ENCODE assay signal across 17 cellular contexts in the genomic region with DNA sequence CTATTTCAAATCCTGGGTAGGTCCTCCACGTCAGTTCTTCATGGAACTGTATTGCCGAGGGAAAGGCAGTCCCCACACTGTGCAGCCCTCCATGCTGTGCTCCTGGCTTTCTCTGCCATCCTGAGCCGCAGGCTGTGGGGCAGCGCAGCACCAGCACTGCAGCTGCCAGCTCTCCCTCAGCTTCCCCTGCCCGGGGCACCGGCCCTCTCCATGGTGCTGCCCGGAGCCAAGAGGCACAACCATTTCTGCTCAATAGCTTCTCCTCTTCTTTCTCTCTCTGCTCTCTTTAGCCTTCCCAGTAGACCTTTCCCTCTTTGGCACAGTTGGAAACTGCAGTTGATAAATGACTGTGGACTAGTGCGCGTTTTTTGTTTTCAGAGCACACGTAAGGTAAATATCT. TPM values are rescaled to one million over a fixed set of nuclear protein-coding genes. Genes with fewer than 3 reads are reported as not detected.
DNase-seq lines count a peak whose midpoint lies in the region; ATAC-seq, FAIRE-seq and TF ChIP-seq lines count a peak whose summit lies in the region.
"Had no signal": no experiment of that assay in that cellular context is flagged by ENCODE, and none has a peak within 500 bp of the region (broad histone marks: within the 10 kb centered on the region; RNA-seq: fewer than 3 reads in every experiment).

No MANE protein-coding gene starts in this region.

- peak; percentile 52 for ATAC-seq in body of pancreas
- ATAC-seq in HepG2 = 0 out of 3 replicates have a peak, but pooled peaks have one; percentile 6
- no peak for ATAC-seq in GM18868 (IDR thresholded peaks at IDR 0.05; ENCODE audit: unreplicated experiment)
- ATAC-seq: naive thymus-derived CD4-positive, alpha-beta T cell had no signal

- no peak overlapping the region for H2AK5ac ChIP-seq in mesenchymal stem cell (ENCODE audit: low read length, severe bottlenecking)

- no peaks in the 10 kb centered on the region for H3K27me3 ChIP-seq in body of pancreas
- no peaks in the 10 kb centered on the region for H3K27me3 ChIP-seq in HepG2 (ENCODE audit: control insufficient read depth in 1 of 2, insufficient read depth in 2 of 2, low read length in 2 of 2)
- no peaks in the 10 kb centered on the region for H3K27me3 ChIP-seq in mesenchymal stem cell (ENCODE audit: control insufficient read depth in 1 of 2, insufficient read depth in 1 of 2, low read length in 2 of 2)
- H3K27me3 ChIP-seq: transverse colon had no signal

- CTCF ChIA-PET in HepG2 (lab: Yijun Ruan, JAX; ENCODE audit: low intra/inter-chr PET ratio, low total read pairs) = no interaction called here

- H3K9me3 Mint-ChIP-seq in activated CD4-positive, alpha-beta T cell treated with anti-CD3 and anti-CD28 coated beads, Interleukin-2, amount 10 ng/mL, durations not matched to agents 24 days and 14 days = no peaks in the 10 kb centered on the region
- H3K9me3 Mint-ChIP-seq: activated T-helper 2 cell treated with anti-CD3 and anti-CD28 coated beads, Interferon-gamma antibody, Interleukin-2, Interleukin-4, amounts not matched to agents 10 μg/mL and 5 μg/mL and 100 μg/mL, durations not matched to agents 14 hours and 24 hours and 36 hours; IgD-negative memory B cell; naive thymus-derived CD4-positive, alpha-beta T cell had no signal

- H3K4me2 ChIP-seq in HepG2 (ENCODE audit: low read depth, low read length) = no peak overlapping the region
- no peak overlapping the region for H3K4me2 ChIP-seq in mesenchymal stem cell (ENCODE audit: low read length, poor library complexity, severe bottlenecking)

- peaks cover 8% of the 10 kb centered on the region for H3K79me1 ChIP-seq in mesenchymal stem cell (replicated peaks; ENCODE audit: low read length, poor library complexity, severe bottlenecking)

- BruUV-seq in HepG2 (replicated peaks; lab: Mats Ljungman, UMichigan) = no TSS peak

- no peak overlapping the region for H2BK120ac ChIP-seq in mesenchymal stem cell (ENCODE audit: low read depth, low read length)

- H3K36me3 Mint-ChIP-seq in activated CD4-positive, alpha-beta T cell treated with anti-CD3 and anti-CD28 coated beads, Interleukin-2, amount 10 ng/mL, durations not matched to agents 24 days and 14 days (ENCODE audit: low read depth) = peaks cover 56% of the 10 kb centered on the region

- peaks cover 33% of the 10 kb centered on the region for H3K4me1 ChIP-seq in body of pancreas
- no peaks in the 10 kb centered on the region for H3K4me1 ChIP-seq in HepG2 (ENCODE audit: insufficient read depth, low read length)
- peaks cover 10% of the 10 kb centered on the region for H3K4me1 ChIP-seq in mesenchymal stem cell (ENCODE audit: control insufficient read depth, insufficient read depth, low read depth, low read length)

- H2AFZ ChIP-seq in HepG2 (ENCODE audit: low read length) = no peak overlapping the region
- H2AFZ ChIP-seq in mesenchymal stem cell (ENCODE audit: low read depth, low read length) = no peak overlapping the region

- TF ChIP-seq CTCF in body of pancreas (IDR thresholded peaks at IDR 0.05) (no peak), HepG2 (CRISPR knock-in tag; IDR thresholded peaks at IDR 0.05) (no peak)

- no peak overlapping the region for H4K8ac ChIP-seq in mesenchymal stem cell (ENCODE audit: low read length)

- H3K9me3 ChIP-seq in body of pancreas (no peaks in the 10 kb centered on the region), HepG2 (ENCODE audit: low read length) (no peaks in the 10 kb centered on the region), mesenchymal stem cell (ENCODE audit: control insufficient read depth, low read length) (no peaks in the 10 kb centered on the region)
- H3K9me3 ChIP-seq: transverse colon had no signal

- H2BK5ac ChIP-seq in mesenchymal stem cell (ENCODE audit: low read depth, low read length, poor library complexity, severe bottlenecking) = no peak overlapping the region

- no peaks in the 10 kb centered on the region for H3K27me3 Mint-ChIP-seq in activated CD4-positive, alpha-beta T cell treated with anti-CD3 and anti-CD28 coated beads, Interleukin-2, amount 10 ng/mL, durations not matched to agents 24 days and 14 days
- H3K27me3 Mint-ChIP-seq: IgD-negative memory B cell; naive thymus-derived CD4-positive, alpha-beta T cell had no signal

- H3K4me3 ChIP-seq in body of pancreas = no peak overlapping the region
- no peak overlapping the region for H3K4me3 ChIP-seq in HepG2 (replicated peaks in 1 of 3; ENCODE audit: insufficient read depth in 1 of 3, low read depth in 2 of 3, low read length in 3 of 3)
- H3K4me3 ChIP-seq in mesenchymal stem cell (ENCODE audit: insufficient read depth in 1 of 2, low read depth in 1 of 2, low read length in 2 of 2) = no peak overlapping the region
- H3K4me3 ChIP-seq: transverse colon had no signal

- in situ Hi-C loops in HepG2 (cut with HindIII; ENCODE audit: extremely low pct_ligation_motif_present, low pct_unique_long_range_greater_than_20kb) = no loop called here

- no peak overlapping the region for H3K23ac ChIP-seq in mesenchymal stem cell (ENCODE audit: low read length in 2 of 2)

- H3K9ac ChIP-seq in HepG2 (ENCODE audit: insufficient read depth, low read depth, low read length) (no peak overlapping the region), mesenchymal stem cell (ENCODE audit: low read length) (no peak overlapping the region)

- no peak overlapping the region for H3K14ac ChIP-seq in mesenchymal stem cell (ENCODE audit: low read length in 2 of 2)

- TF ChIP-seq RAD21 in HepG2 (CRISPR knock-in tag; IDR thresholded peaks at IDR 0.05) = no peak

- H3K36me3 ChIP-seq in body of pancreas (replicated peaks in 1 of 2; ENCODE audit: insufficient read depth in 1 of 2, low read depth in 2 of 2) = peaks cover 13 to 21% of the 10 kb centered on the region in 2 donors
- H3K36me3 ChIP-seq in HepG2 (replicated peaks in 1 of 2; ENCODE audit: control insufficient read depth in 1 of 2, insufficient read depth in 2 of 2, low read length in 2 of 2) = peaks cover 59 to 75% of the 10 kb centered on the region in 2 experiments
- H3K36me3 ChIP-seq in mesenchymal stem cell (ENCODE audit: control insufficient read depth in 1 of 2, insufficient read depth in 2 of 2, low read depth in 1 of 2, low read length in 2 of 2) = peaks cover 50 to 60% of the 10 kb centered on the region in 2 experiments

- H3K4me3 Mint-ChIP-seq in activated CD4-positive, alpha-beta T cell treated with anti-CD3 and anti-CD28 coated beads, Interleukin-2, amount 10 ng/mL, durations not matched to agents 24 days and 14 days = no peak overlapping the region
- H3K4me3 Mint-ChIP-seq: naive thymus-derived CD4-positive, alpha-beta T cell had no signal

- H3K18ac ChIP-seq in mesenchymal stem cell (ENCODE audit: low read depth in 1 of 2, low read length in 2 of 2) = no peak overlapping the region

- no peak overlapping the region for H2BK15ac ChIP-seq in mesenchymal stem cell (ENCODE audit: low read depth, poor library complexity, severe bottlenecking)

- WGBS in body of pancreas, 2 donors = 12 to 22% methylated on average over 9 to 10 of the region's 10 CpGs
- 98% methylated on average over 10 of the region's 10 CpGs for WGBS in HepG2 (ENCODE audit: low lambda C conversion rate)
- WGBS in mesenchymal stem cell = 97% methylated on average over 10 of the region's 10 CpGs

- peak overlapping the region; percentile 62 to 87 (median 74) for H3K27ac ChIP-seq in body of pancreas
- no peak overlapping the region for H3K27ac ChIP-seq in HepG2 (ENCODE audit: extremely low read length, insufficient read depth, low read length)
- H3K27ac ChIP-seq in substantia nigra (ENCODE audit: low read depth, low read length, poor library complexity, severe bottlenecking) = peak overlapping the region; percentile 35
- H3K27ac ChIP-seq in mesenchymal stem cell (ENCODE audit: low read length, poor library complexity, severe bottlenecking) = no peak overlapping the region

- H4K20me1 ChIP-seq in HepG2 (ENCODE audit: insufficient read depth, low read length) = peaks cover 8% of the 10 kb centered on the region; the same call in 1 of the 2 replicates

- H3K79me2 ChIP-seq in HepG2 (ENCODE audit: insufficient read depth, low read length) = no peaks in the 10 kb centered on the region

- H3K4ac ChIP-seq in mesenchymal stem cell (ENCODE audit: low read depth in 1 of 2, low read length in 2 of 2) = no peak overlapping the region

- H3K4me1 Mint-ChIP-seq in activated CD4-positive, alpha-beta T cell treated with anti-CD3 and anti-CD28 coated beads, Interleukin-2, amount 10 ng/mL, durations not matched to agents 24 days and 14 days = peaks cover 2% of the 10 kb centered on the region

- FAIRE-seq in HepG2 (lab: Jason Lieb, UNC) = no peak

- peak; percentile 55 for DNase-seq in activated CD4-positive, alpha-beta T cell treated with anti-CD3 and anti-CD28 coated beads, Interleukin-2, amount 10 ng/mL, durations not matched to agents 24 days and 14 days
- no peak for DNase-seq in activated CD4-positive, alpha-beta T cell treated with anti-CD3 and anti-CD28 coated beads for 48 hours
- DNase-seq in body of pancreas (peak; percentile 63 to 73 (median 69)), HepG2 (ENCODE audit: low spot score) (no peak), substantia nigra (lab: John Stamatoyannopoulos, UW) (peak in 2 of 49 donors; percentile 16 to 25), LoVo (ENCODE audit: low spot score) (no peak), mesenchymal stem cell (no peak)
- DNase-seq: ACHN; caudate nucleus; DMS153; naive thymus-derived CD4-positive, alpha-beta T cell; NCI-H187 treated with DMSO at 0.1 percent for 48 hours; SW 1271; transverse colon had no signal

- H3K27ac Mint-ChIP-seq in activated CD4-positive, alpha-beta T cell treated with anti-CD3 and anti-CD28 coated beads, Interleukin-2, amount 10 ng/mL, durations not matched to agents 24 days and 14 days = no peak overlapping the region
- H3K27ac Mint-ChIP-seq: activated T-helper 2 cell treated with anti-CD3 and anti-CD28 coated beads, Interferon-gamma antibody, Interleukin-2, Interleukin-4, amounts not matched to agents 10 μg/mL and 5 μg/mL and 100 μg/mL, durations not matched to agents 14 hours and 24 hours and 36 hours had no signal

- no peak overlapping the region for H2BK12ac ChIP-seq in mesenchymal stem cell (ENCODE audit: low read length in 2 of 2)

- H4K91ac ChIP-seq in mesenchymal stem cell (ENCODE audit: low read length) = no peak overlapping the region

- TF ChIP-seq POLR2A in body of pancreas (IDR thresholded peaks at IDR 0.05) (no peak), HepG2 (IDR thresholded peaks at IDR 0.05; ENCODE audit: insufficient read depth in 1 of 2, low read depth in 2 of 2, low read length in 2 of 2) (no peak)

- POLR2A ChIA-PET in HepG2 (lab: Yijun Ruan, JAX) = interaction anchor here (0.7 kb wide), 1 partner anchor 12 kb away, joined by 3 read pairs; no protein-coding TSS in a partner anchor

- intact Hi-C loops in activated CD4-positive, alpha-beta T cell treated with anti-CD3 and anti-CD28 coated beads, Interleukin-2, amount 10 ng/mL, durations not matched to agents 24 days and 14 days (cut with micrococcal nuclease) = no loop called here
- intact Hi-C loops in body of pancreas (cut with DNase I) = no loop called here
- intact Hi-C loops in HepG2 (cut with micrococcal nuclease; ENCODE audit: unreplicated experiment) = no loop called here

- TF ChIP-seq EP300 in HepG2 (IDR thresholded peaks at IDR 0.05; ENCODE audit: low read depth in 2 of 2, low read length in 2 of 2) = no peak
- no peak for TF ChIP-seq EP300 in HepG2 (CRISPR knock-in tag; IDR thresholded peaks at IDR 0.05; ENCODE audit: borderline replicate concordance)

RNA-seq across cellular contexts. Expression of a gene that starts 12.1 kb away (rescaled TPM):
- total RNA-seq in activated CD4-positive, alpha-beta T cell treated with anti-CD3 and anti-CD28 coated beads, Interleukin-2, amount 10 ng/mL, durations not matched to agents 24 days and 14 days = 6.7 and 8.4 TPM in 2 replicates
- 10 to 100 TPM in 1 of 2 donors, 1 to 10 TPM in 1; 4.2 to 12.9 TPM for total RNA-seq in body of pancreas
- total RNA-seq in HepG2 (2016; rRNA removed; fragmentation: Illumina TruSeq; extraction: Trizol) = 0.35 and 1.5 TPM in 2 replicates
- total RNA-seq in HepG2 (2016; cell fraction: cytosol; rRNA removed; fragmentation: Illumina TruSeq; extraction: Trizol; ENCODE audit: low read depth) = 0.35 and 0.51 TPM in 2 replicates
- total RNA-seq in HepG2 (2016; cell fraction: insoluble cytoplasmic fraction; rRNA removed; fragmentation: Illumina TruSeq; extraction: Trizol) = 0.61 and 2.2 TPM in 2 replicates
- 0.77 and 0.90 TPM in 2 replicates for total RNA-seq in HepG2 (2016; cell fraction: membrane; rRNA removed; fragmentation: Illumina TruSeq; extraction: Trizol)
- 2.3 and 2.8 TPM in 2 replicates for total RNA-seq in HepG2 (2016; cell fraction: nucleus; rRNA removed; fragmentation: Illumina TruSeq; extraction: Trizol)
- 1.6 and 2.7 TPM in 2 replicates for polyA plus RNA-seq in HepG2 (2011; rRNA removed)
- 0.71 and 0.90 TPM in 2 replicates for polyA plus RNA-seq in HepG2 (2011; cell fraction: cytosol; rRNA removed)
- 17.9 and 22.1 TPM in 2 replicates for polyA plus RNA-seq in HepG2 (2011; cell fraction: nucleus; rRNA removed)
- polyA plus RNA-seq in HepG2 (2012) = 0.72 and 2.1 TPM in 2 replicates
- polyA plus RNA-seq in HepG2 (2016; cell fraction: cytosol; fragmentation: Illumina TruSeq; extraction: Trizol; ENCODE audit: low read depth) = 0.47 and 0.50 TPM in 2 replicates
- 0.32 and 0.50 TPM in 2 replicates for polyA plus RNA-seq in HepG2 (2016; cell fraction: insoluble cytoplasmic fraction; fragmentation: Illumina TruSeq; extraction: Trizol; ENCODE audit: low read depth)
- 0.47 and 0.74 TPM in 2 replicates for polyA plus RNA-seq in HepG2 (2016; cell fraction: membrane; fragmentation: Illumina TruSeq; extraction: Trizol; ENCODE audit: low read depth)
- 9.2 and 10.4 TPM in 2 replicates for polyA plus RNA-seq in HepG2 (2016; cell fraction: nucleus; fragmentation: Illumina TruSeq; extraction: Trizol; ENCODE audit: insufficient read depth, low read depth)
- 1.6 and 5.1 TPM in 2 replicates for polyA minus RNA-seq in HepG2 (2011; rRNA and poly(A)+ RNA removed; ENCODE audit: low replicate concordance)
- polyA minus RNA-seq in HepG2 (2011; cell fraction: cytosol; rRNA and poly(A)+ RNA removed) = not detected in 2 replicates
- polyA minus RNA-seq in HepG2 (2011; cell fraction: nucleus; rRNA and poly(A)+ RNA removed) = 3.9 and 4.1 TPM in 2 replicates
- polyA plus RNA-seq in mesenchymal stem cell (2013, experiment 1 of 2) = 0.81 TPM
- 0.89 TPM for polyA plus RNA-seq in mesenchymal stem cell (2013, experiment 2 of 2)

RNA-seq across cellular contexts. Expression of a gene that starts 15.6 kb away (rescaled TPM):
- total RNA-seq in activated CD4-positive, alpha-beta T cell treated with anti-CD3 and anti-CD28 coated beads, Interleukin-2, amount 10 ng/mL, durations not matched to agents 24 days and 14 days = 29.4 and 30.5 TPM in 2 replicates
- 10 to 100 TPM; 18.2 to 57.7 TPM for total RNA-seq in body of pancreas
- 8.4 and 21.2 TPM in 2 replicates for total RNA-seq in HepG2 (2016; rRNA removed; fragmentation: Illumina TruSeq; extraction: Trizol)
- total RNA-seq in HepG2 (2016; cell fraction: cytosol; rRNA removed; fragmentation: Illumina TruSeq; extraction: Trizol; ENCODE audit: low read depth) = 5.5 and 5.9 TPM in 2 replicates
- total RNA-seq in HepG2 (2016; cell fraction: insoluble cytoplasmic fraction; rRNA removed; fragmentation: Illumina TruSeq; extraction: Trizol) = 6.5 and 21.5 TPM in 2 replicates
- total RNA-seq in HepG2 (2016; cell fraction: membrane; rRNA removed; fragmentation: Illumina TruSeq; extraction: Trizol) = 8.5 and 9.2 TPM in 2 replicates
- total RNA-seq in HepG2 (2016; cell fraction: nucleus; rRNA removed; fragmentation: Illumina TruSeq; extraction: Trizol) = 22.7 and 27.7 TPM in 2 replicates
- 27.9 and 43.4 TPM in 2 replicates for polyA plus RNA-seq in HepG2 (2011; rRNA removed)
- 24.2 and 26.5 TPM in 2 replicates for polyA plus RNA-seq in HepG2 (2011; cell fraction: cytosol; rRNA removed)
- polyA plus RNA-seq in HepG2 (2011; cell fraction: nucleus; rRNA removed) = 68.4 and 71.2 TPM in 2 replicates
- 35.8 and 38.5 TPM in 2 replicates for polyA plus RNA-seq in HepG2 (2012)
- polyA plus RNA-seq in HepG2 (2016; cell fraction: cytosol; fragmentation: Illumina TruSeq; extraction: Trizol; ENCODE audit: low read depth) = 4.3 and 4.5 TPM in 2 replicates
- 11.7 and 14.4 TPM in 2 replicates for polyA plus RNA-seq in HepG2 (2016; cell fraction: insoluble cytoplasmic fraction; fragmentation: Illumina TruSeq; extraction: Trizol; ENCODE audit: low read depth)
- polyA plus RNA-seq in HepG2 (2016; cell fraction: membrane; fragmentation: Illumina TruSeq; extraction: Trizol; ENCODE audit: low read depth) = 10.0 and 11.0 TPM in 2 replicates
- 48.6 and 52.0 TPM in 2 replicates for polyA plus RNA-seq in HepG2 (2016; cell fraction: nucleus; fragmentation: Illumina TruSeq; extraction: Trizol; ENCODE audit: insufficient read depth, low read depth)
- 49.9 and 152 TPM in 2 replicates for polyA minus RNA-seq in HepG2 (2011; rRNA and poly(A)+ RNA removed; ENCODE audit: low replicate concordance)
- 50.4 and 69.9 TPM in 2 replicates for polyA minus RNA-seq in HepG2 (2011; cell fraction: cytosol; rRNA and poly(A)+ RNA removed)
- polyA minus RNA-seq in HepG2 (2011; cell fraction: nucleus; rRNA and poly(A)+ RNA removed) = 56.1 and 70.2 TPM in 2 replicates
- 3.8 TPM for polyA plus RNA-seq in mesenchymal stem cell (2013, experiment 1 of 2)
- polyA plus RNA-seq in mesenchymal stem cell (2013, experiment 2 of 2) = 3.8 TPM

RNA-seq across cellular contexts. Expression of a gene that starts 26.1 kb away (rescaled TPM):
- 37.0 and 44.0 TPM in 2 replicates for total RNA-seq in activated CD4-positive, alpha-beta T cell treated with anti-CD3 and anti-CD28 coated beads, Interleukin-2, amount 10 ng/mL, durations not matched to agents 24 days and 14 days
- 10 to 100 TPM in 1 of 2 donors, 1 to 10 TPM in 1; 2.3 to 14.3 TPM for total RNA-seq in body of pancreas
- total RNA-seq in HepG2 (2016; rRNA removed; fragmentation: Illumina TruSeq; extraction: Trizol) = 23.2 and 26.7 TPM in 2 replicates
- total RNA-seq in HepG2 (2016; cell fraction: cytosol; rRNA removed; fragmentation: Illumina TruSeq; extraction: Trizol; ENCODE audit: low read depth) = 40.7 and 45.8 TPM in 2 replicates
- 26.3 and 27.1 TPM in 2 replicates for total RNA-seq in HepG2 (2016; cell fraction: insoluble cytoplasmic fraction; rRNA removed; fragmentation: Illumina TruSeq; extraction: Trizol)
- 37.4 and 41.3 TPM in 2 replicates for total RNA-seq in HepG2 (2016; cell fraction: membrane; rRNA removed; fragmentation: Illumina TruSeq; extraction: Trizol)
- total RNA-seq in HepG2 (2016; cell fraction: nucleus; rRNA removed; fragmentation: Illumina TruSeq; extraction: Trizol) = 10.3 and 11.7 TPM in 2 replicates
- polyA plus RNA-seq in HepG2 (2011; rRNA removed) = 24.8 and 27.8 TPM in 2 replicates
- 18.3 and 31.5 TPM in 2 replicates for polyA plus RNA-seq in HepG2 (2011; cell fraction: cytosol; rRNA removed)
- 24.2 and 29.2 TPM in 2 replicates for polyA plus RNA-seq in HepG2 (2011; cell fraction: nucleus; rRNA removed)
- 14.6 and 20.3 TPM in 2 replicates for polyA plus RNA-seq in HepG2 (2012)
- 55.3 and 63.9 TPM in 2 replicates for polyA plus RNA-seq in HepG2 (2016; cell fraction: cytosol; fragmentation: Illumina TruSeq; extraction: Trizol; ENCODE audit: low read depth)
- polyA plus RNA-seq in HepG2 (2016; cell fraction: insoluble cytoplasmic fraction; fragmentation: Illumina TruSeq; extraction: Trizol; ENCODE audit: low read depth) = 33.9 and 35.0 TPM in 2 replicates
- polyA plus RNA-seq in HepG2 (2016; cell fraction: membrane; fragmentation: Illumina TruSeq; extraction: Trizol; ENCODE audit: low read depth) = 40.8 and 47.0 TPM in 2 replicates
- polyA plus RNA-seq in HepG2 (2016; cell fraction: nucleus; fragmentation: Illumina TruSeq; extraction: Trizol; ENCODE audit: insufficient read depth, low read depth) = 23.0 and 24.9 TPM in 2 replicates
- 10.9 and 17.9 TPM in 2 replicates for polyA minus RNA-seq in HepG2 (2011; rRNA and poly(A)+ RNA removed; ENCODE audit: low replicate concordance)
- polyA minus RNA-seq in HepG2 (2011; cell fraction: cytosol; rRNA and poly(A)+ RNA removed) = 4.6 and 5.6 TPM in 2 replicates
- polyA minus RNA-seq in HepG2 (2011; cell fraction: nucleus; rRNA and poly(A)+ RNA removed) = 8.2 and 14.2 TPM in 2 replicates
- polyA plus RNA-seq in mesenchymal stem cell (2013, experiment 1 of 2) = 11.8 TPM
- 10.8 TPM for polyA plus RNA-seq in mesenchymal stem cell (2013, experiment 2 of 2)

RNA-seq across cellular contexts. Expression of a gene that starts 38.2 kb away (rescaled TPM):
- 23.8 and 26.1 TPM in 2 replicates for total RNA-seq in activated CD4-positive, alpha-beta T cell treated with anti-CD3 and anti-CD28 coated beads, Interleukin-2, amount 10 ng/mL, durations not matched to agents 24 days and 14 days
- total RNA-seq in body of pancreas (10 to 100 TPM; 11.2 to 13.7 TPM), HepG2 (2016; rRNA removed; fragmentation: Illumina TruSeq; extraction: Trizol) (11.3 and 25.9 TPM in 2 replicates)
- total RNA-seq in HepG2 (2016; cell fraction: cytosol; rRNA removed; fragmentation: Illumina TruSeq; extraction: Trizol; ENCODE audit: low read depth) = 3.5 and 4.2 TPM in 2 replicates
- total RNA-seq in HepG2 (2016; cell fraction: insoluble cytoplasmic fraction; rRNA removed; fragmentation: Illumina TruSeq; extraction: Trizol) = 8.4 and 25.7 TPM in 2 replicates
- total RNA-seq in HepG2 (2016; cell fraction: membrane; rRNA removed; fragmentation: Illumina TruSeq; extraction: Trizol) = 10.9 and 11.4 TPM in 2 replicates
- total RNA-seq in HepG2 (2016; cell fraction: nucleus; rRNA removed; fragmentation: Illumina TruSeq; extraction: Trizol) = 22.1 and 28.3 TPM in 2 replicates
- polyA plus RNA-seq in HepG2 (2011; rRNA removed) = 46.6 and 69.2 TPM in 2 replicates
- 33.4 and 47.8 TPM in 2 replicates for polyA plus RNA-seq in HepG2 (2011; cell fraction: cytosol; rRNA removed)
- polyA plus RNA-seq in HepG2 (2011; cell fraction: nucleus; rRNA removed) = 135 and 157 TPM in 2 replicates
- polyA plus RNA-seq in HepG2 (2012) = 27.3 and 39.4 TPM in 2 replicates
- 1.0 and 1.2 TPM in 2 replicates for polyA plus RNA-seq in HepG2 (2016; cell fraction: cytosol; fragmentation: Illumina TruSeq; extraction: Trizol; ENCODE audit: low read depth)
- polyA plus RNA-seq in HepG2 (2016; cell fraction: insoluble cytoplasmic fraction; fragmentation: Illumina TruSeq; extraction: Trizol; ENCODE audit: low read depth) = 6.0 and 8.4 TPM in 2 replicates
- polyA plus RNA-seq in HepG2 (2016; cell fraction: membrane; fragmentation: Illumina TruSeq; extraction: Trizol; ENCODE audit: low read depth) = 3.1 and 3.2 TPM in 2 replicates
- polyA plus RNA-seq in HepG2 (2016; cell fraction: nucleus; fragmentation: Illumina TruSeq; extraction: Trizol; ENCODE audit: insufficient read depth, low read depth) = 51.6 and 60.2 TPM in 2 replicates
- 29.1 and 175 TPM in 2 replicates for polyA minus RNA-seq in HepG2 (2011; rRNA and poly(A)+ RNA removed; ENCODE audit: low replicate concordance)
- 41.8 and 45.0 TPM in 2 replicates for polyA minus RNA-seq in HepG2 (2011; cell fraction: cytosol; rRNA and poly(A)+ RNA removed)
- 25.8 and 31.7 TPM in 2 replicates for polyA minus RNA-seq in HepG2 (2011; cell fraction: nucleus; rRNA and poly(A)+ RNA removed)
- 20.2 TPM for polyA plus RNA-seq in mesenchymal stem cell (2013, experiment 1 of 2)
- polyA plus RNA-seq in mesenchymal stem cell (2013, experiment 2 of 2) = 20.7 TPM

Comparison
In these comparisons a context has a peak if more than half of its experiments do, and no peak if none do; other contexts are left out.
1. DNase-seq: peak in activated CD4-positive, alpha-beta T cell treated with anti-CD3 and anti-CD28 coated beads, Interleukin-2, amount 10 ng/mL, durations not matched to agents 24 days and 14 days (single experiment) and body of pancreas (4 of 4); none in activated CD4-positive, alpha-beta T cell treated with anti-CD3 and anti-CD28 coated beads for 48 hours (single experiment), HepG2 (single experiment), LoVo (single experiment) and mesenchymal stem cell (single experiment).
2. H3K27ac ChIP-seq: peak in body of pancreas (4 of 4) and substantia nigra (single experiment); none in HepG2 (single experiment) and mesenchymal stem cell (single experiment).